In the genomic region with DNA sequence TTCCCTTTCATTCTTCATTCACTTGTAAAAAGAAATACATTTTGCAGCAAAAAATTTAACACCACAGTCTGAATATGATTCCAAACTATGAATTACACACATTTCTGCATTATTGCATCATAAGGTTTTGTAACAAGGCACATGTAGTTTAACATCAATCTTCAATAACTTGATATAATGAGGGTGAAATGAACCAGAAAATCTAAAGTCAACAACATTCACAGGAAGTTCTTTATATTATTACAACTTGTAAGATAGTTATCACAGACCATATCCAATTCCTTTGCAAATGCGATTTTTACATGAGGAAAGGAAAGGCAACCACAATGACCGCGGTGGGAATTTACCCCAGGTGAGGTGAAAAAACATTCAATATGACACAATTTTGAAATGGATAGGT, we compare ENCODE assay signal across 1 cellular context.
TF ChIP-seq lines count a peak whose summit lies in the region.

No MANE protein-coding gene starts in this region.

TF ChIP-seq in GM23338, 12 proteins besides CTCF, POLR2A, EP300 and RAD21 (continued from another document):
- TF ChIP-seq, protein P1, sequence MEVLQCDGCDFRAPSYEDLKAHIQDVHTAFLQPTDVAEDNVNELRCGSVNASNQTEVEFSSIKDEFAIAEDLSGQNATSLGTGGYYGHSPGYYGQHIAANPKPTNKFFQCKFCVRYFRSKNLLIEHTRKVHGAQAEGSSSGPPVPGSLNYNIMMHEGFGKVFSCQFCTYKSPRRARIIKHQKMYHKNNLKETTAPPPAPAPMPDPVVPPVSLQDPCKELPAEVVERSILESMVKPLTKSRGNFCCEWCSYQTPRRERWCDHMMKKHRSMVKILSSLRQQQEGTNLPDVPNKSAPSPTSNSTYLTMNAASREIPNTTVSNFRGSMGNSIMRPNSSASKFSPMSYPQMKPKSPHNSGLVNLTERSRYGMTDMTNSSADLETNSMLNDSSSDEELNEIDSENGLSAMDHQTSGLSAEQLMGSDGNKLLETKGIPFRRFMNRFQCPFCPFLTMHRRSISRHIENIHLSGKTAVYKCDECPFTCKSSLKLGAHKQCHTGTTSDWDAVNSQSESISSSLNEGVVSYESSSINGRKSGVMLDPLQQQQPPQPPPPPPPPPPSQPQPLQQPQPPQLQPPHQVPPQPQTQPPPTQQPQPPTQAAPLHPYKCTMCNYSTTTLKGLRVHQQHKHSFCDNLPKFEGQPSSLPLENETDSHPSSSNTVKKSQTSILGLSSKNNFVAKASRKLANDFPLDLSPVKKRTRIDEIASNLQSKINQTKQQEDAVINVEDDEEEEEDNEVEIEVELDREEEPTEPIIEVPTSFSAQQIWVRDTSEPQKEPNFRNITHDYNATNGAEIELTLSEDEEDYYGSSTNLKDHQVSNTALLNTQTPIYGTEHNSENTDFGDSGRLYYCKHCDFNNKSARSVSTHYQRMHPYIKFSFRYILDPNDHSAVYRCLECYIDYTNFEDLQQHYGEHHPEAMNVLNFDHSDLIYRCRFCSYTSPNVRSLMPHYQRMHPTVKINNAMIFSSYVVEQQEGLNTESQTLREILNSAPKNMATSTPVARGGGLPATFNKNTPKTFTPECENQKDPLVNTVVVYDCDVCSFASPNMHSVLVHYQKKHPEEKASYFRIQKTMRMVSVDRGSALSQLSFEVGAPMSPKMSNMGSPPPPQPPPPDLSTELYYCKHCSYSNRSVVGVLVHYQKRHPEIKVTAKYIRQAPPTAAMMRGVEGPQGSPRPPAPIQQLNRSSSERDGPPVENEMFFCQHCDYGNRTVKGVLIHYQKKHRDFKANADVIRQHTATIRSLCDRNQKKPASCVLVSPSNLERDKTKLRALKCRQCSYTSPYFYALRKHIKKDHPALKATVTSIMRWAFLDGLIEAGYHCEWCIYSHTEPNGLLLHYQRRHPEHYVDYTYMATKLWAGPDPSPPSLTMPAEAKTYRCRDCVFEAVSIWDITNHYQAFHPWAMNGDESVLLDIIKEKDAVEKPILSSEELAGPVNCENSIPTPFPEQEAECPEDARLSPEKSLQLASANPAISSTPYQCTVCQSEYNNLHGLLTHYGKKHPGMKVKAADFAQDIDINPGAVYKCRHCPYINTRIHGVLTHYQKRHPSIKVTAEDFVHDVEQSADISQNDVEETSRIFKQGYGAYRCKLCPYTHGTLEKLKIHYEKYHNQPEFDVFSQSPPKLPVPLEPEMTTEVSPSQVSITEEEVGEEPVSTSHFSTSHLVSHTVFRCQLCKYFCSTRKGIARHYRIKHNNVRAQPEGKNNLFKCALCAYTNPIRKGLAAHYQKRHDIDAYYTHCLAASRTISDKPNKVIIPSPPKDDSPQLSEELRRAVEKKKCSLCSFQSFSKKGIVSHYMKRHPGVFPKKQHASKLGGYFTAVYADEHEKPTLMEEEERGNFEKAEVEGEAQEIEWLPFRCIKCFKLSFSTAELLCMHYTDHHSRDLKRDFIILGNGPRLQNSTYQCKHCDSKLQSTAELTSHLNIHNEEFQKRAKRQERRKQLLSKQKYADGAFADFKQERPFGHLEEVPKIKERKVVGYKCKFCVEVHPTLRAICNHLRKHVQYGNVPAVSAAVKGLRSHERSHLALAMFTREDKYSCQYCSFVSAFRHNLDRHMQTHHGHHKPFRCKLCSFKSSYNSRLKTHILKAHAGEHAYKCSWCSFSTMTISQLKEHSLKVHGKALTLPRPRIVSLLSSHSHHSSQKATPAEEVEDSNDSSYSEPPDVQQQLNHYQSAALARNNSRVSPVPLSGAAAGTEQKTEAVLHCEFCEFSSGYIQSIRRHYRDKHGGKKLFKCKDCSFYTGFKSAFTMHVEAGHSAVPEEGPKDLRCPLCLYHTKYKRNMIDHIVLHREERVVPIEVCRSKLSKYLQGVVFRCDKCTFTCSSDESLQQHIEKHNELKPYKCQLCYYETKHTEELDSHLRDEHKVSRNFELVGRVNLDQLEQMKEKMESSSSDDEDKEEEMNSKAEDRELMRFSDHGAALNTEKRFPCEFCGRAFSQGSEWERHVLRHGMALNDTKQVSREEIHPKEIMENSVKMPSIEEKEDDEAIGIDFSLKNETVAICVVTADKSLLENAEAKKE (CRISPR knock-in tag; IDR thresholded peaks at IDR 0.05): no peak
- TF ChIP-seq EZH2 (IDR thresholded peaks at IDR 0.05; ENCODE audit: low read depth, unreplicated experiment) (no peak), STAT1 (IDR thresholded peaks at IDR 0.05; ENCODE audit: unreplicated experiment) (no peak), JUNB (IDR thresholded peaks at IDR 0.05; ENCODE audit: unreplicated experiment) (no peak)
- TF ChIP-seq, protein P2, sequence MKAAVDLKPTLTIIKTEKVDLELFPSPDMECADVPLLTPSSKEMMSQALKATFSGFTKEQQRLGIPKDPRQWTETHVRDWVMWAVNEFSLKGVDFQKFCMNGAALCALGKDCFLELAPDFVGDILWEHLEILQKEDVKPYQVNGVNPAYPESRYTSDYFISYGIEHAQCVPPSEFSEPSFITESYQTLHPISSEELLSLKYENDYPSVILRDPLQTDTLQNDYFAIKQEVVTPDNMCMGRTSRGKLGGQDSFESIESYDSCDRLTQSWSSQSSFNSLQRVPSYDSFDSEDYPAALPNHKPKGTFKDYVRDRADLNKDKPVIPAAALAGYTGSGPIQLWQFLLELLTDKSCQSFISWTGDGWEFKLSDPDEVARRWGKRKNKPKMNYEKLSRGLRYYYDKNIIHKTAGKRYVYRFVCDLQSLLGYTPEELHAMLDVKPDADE (IDR thresholded peaks at IDR 0.05): no peak
